8 cellular contexts compared by ENCODE assay signal in the genomic region with DNA sequence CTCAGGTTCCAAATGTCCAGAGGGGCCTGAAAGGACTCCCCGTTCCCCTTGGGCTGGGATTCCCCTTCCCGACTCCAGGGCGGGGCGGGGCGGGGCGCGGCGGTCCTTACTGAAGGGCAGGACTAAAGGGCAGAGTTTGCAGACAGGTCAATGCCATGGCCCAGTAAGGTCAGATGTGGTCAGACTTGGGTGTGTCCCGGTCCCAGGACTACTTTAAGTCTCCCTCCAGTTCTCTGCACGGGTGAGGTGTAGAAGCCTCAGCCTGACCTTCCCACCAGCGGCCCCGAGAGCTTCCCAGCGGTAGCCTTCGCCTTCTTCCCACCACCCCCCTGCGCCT. TPM values are rescaled to one million over a fixed set of nuclear protein-coding genes. Genes with fewer than 3 reads are reported as not detected.
DNase-seq lines count a peak whose midpoint lies in the region; ATAC-seq and TF ChIP-seq lines count a peak whose summit lies in the region.

No MANE protein-coding gene starts in this region.

- TF ChIP-seq CTCF in lower leg skin (IDR thresholded peaks at IDR 0.05): no peak

- H3K9me3 Mint-ChIP-seq in central memory CD8-positive, alpha-beta T cell: no peaks in the 10 kb centered on the region
- no peaks in the 10 kb centered on the region for H3K9me3 Mint-ChIP-seq in stimulated activated naive CD8-positive, alpha-beta T cell treated with anti-CD3 and anti-CD28 coated beads, Interleukin-15, Interleukin-2, amounts not matched to agents 100 ng/mL and 50 ng/mL, for 24 hours

- DNase-seq in NCI-H748 treated with DMSO at 0.1 percent for 48 hours (lab: John Stamatoyannopoulos, UW) (peak; percentile 50), NCI-H748 (lab: John Stamatoyannopoulos, UW; ENCODE audit: unreplicated experiment) (no peak), T-helper 22 cell (ENCODE audit: low read depth) (peak; percentile 67), lower leg skin (ENCODE audit: low spot score in 2 of 2) (peak in 1 of 2 donors; percentile 94), NCI-H526 (lab: John Stamatoyannopoulos, UW) (no peak)
- DNase-seq in central memory CD8-positive, alpha-beta T cell (ENCODE audit: low spot score in 2 of 2): no peak

- TF ChIP-seq POLR2A in lower leg skin (IDR thresholded peaks at IDR 0.05): no peak

- H3K4me3 Mint-ChIP-seq in central memory CD8-positive, alpha-beta T cell: peak overlapping the region; percentile 91
- H3K4me3 Mint-ChIP-seq in stimulated activated naive CD8-positive, alpha-beta T cell treated with anti-CD3 and anti-CD28 coated beads, Interleukin-15, Interleukin-2, amounts not matched to agents 100 ng/mL and 50 ng/mL, for 24 hours: peak overlapping the region; percentile 90

- ATAC-seq in central memory CD8-positive, alpha-beta T cell (replicated peaks; ENCODE audit: extremely low read depth, poor library complexity, severe bottlenecking): peak; percentile 8
- no peak for ATAC-seq in HG03565 (IDR thresholded peaks at IDR 0.05; ENCODE audit: unreplicated experiment)

- peak overlapping the region; percentile 77 for H3K4me3 ChIP-seq in lower leg skin (ENCODE audit: low read depth, poor library complexity, severe bottlenecking)

- WGBS in lower leg skin, 2 donors: 0 to 1% methylated on average over 8 to 9 of the region's 15 CpGs

- H3K4me1 Mint-ChIP-seq in central memory CD8-positive, alpha-beta T cell: peaks cover 57% of the 10 kb centered on the region
- peaks cover 51% of the 10 kb centered on the region for H3K4me1 Mint-ChIP-seq in stimulated activated naive CD8-positive, alpha-beta T cell treated with anti-CD3 and anti-CD28 coated beads, Interleukin-15, Interleukin-2, amounts not matched to agents 100 ng/mL and 50 ng/mL, for 24 hours (ENCODE audit: low read depth)

- intact Hi-C loops in lower leg skin (cut with DNase I; ENCODE audit: low total_unique reads): no loop called here

- peaks cover 44% of the 10 kb centered on the region for H3K36me3 Mint-ChIP-seq in central memory CD8-positive, alpha-beta T cell (ENCODE audit: insufficient read depth)
- no peaks in the 10 kb centered on the region for H3K36me3 Mint-ChIP-seq in stimulated activated naive CD8-positive, alpha-beta T cell treated with anti-CD3 and anti-CD28 coated beads, Interleukin-15, Interleukin-2, amounts not matched to agents 100 ng/mL and 50 ng/mL, for 24 hours (ENCODE audit: low read depth)

- peaks cover 2% of the 10 kb centered on the region for H3K27me3 Mint-ChIP-seq in central memory CD8-positive, alpha-beta T cell
- peaks cover 4% of the 10 kb centered on the region for H3K27me3 Mint-ChIP-seq in stimulated activated naive CD8-positive, alpha-beta T cell treated with anti-CD3 and anti-CD28 coated beads, Interleukin-15, Interleukin-2, amounts not matched to agents 100 ng/mL and 50 ng/mL, for 24 hours

- peak overlapping the region; percentile 98 for H3K27ac Mint-ChIP-seq in central memory CD8-positive, alpha-beta T cell (ENCODE audit: low read depth)
- peak overlapping the region; percentile 95 for H3K27ac Mint-ChIP-seq in stimulated activated naive CD8-positive, alpha-beta T cell treated with anti-CD3 and anti-CD28 coated beads, Interleukin-15, Interleukin-2, amounts not matched to agents 100 ng/mL and 50 ng/mL, for 24 hours

RNA-seq across cellular contexts. Expression of a gene that starts 0.5 kb away (rescaled TPM):
- total RNA-seq in lower leg skin: 10 to 100 TPM; 12.5 to 30.9 (median 18.0) TPM

RNA-seq across cellular contexts. Expression of a gene that starts 20.3 kb away (rescaled TPM):
- 1 to 10 TPM in 3 of 4 donors, under 1 TPM in 1; 0.91 to 5.9 (median 3.4) TPM for total RNA-seq in lower leg skin

RNA-seq across cellular contexts. Expression of a gene that starts 22.8 kb away (rescaled TPM):
- 100 to 1,000 TPM in 1 of 4 donors, 10 to 100 TPM in 3; 56.8 to 101 (median 91.3) TPM for total RNA-seq in lower leg skin

RNA-seq across cellular contexts. Expression of a gene that starts 23.3 kb away (rescaled TPM):
- 10 to 100 TPM in 1 of 4 donors, 1 to 10 TPM in 3; 7.0 to 14.1 (median 9.1) TPM for total RNA-seq in lower leg skin

RNA-seq across cellular contexts. Expression of a gene that starts 54.1 kb away (rescaled TPM):
- total RNA-seq in lower leg skin: 10 to 100 TPM; 36.8 to 71.1 (median 54.8) TPM

Comparison
In these comparisons a context has a peak if more than half of its experiments do, and no peak if none do; other contexts are left out.
1. DNase-seq: peak in NCI-H748 treated with DMSO at 0.1 percent for 48 hours (single experiment) and T-helper 22 cell (single experiment); none in NCI-H748 (single experiment), central memory CD8-positive, alpha-beta T cell (0 of 2) and NCI-H526 (0 of 2).